ENCODE assay signal across 16 cellular contexts in the genomic region with DNA sequence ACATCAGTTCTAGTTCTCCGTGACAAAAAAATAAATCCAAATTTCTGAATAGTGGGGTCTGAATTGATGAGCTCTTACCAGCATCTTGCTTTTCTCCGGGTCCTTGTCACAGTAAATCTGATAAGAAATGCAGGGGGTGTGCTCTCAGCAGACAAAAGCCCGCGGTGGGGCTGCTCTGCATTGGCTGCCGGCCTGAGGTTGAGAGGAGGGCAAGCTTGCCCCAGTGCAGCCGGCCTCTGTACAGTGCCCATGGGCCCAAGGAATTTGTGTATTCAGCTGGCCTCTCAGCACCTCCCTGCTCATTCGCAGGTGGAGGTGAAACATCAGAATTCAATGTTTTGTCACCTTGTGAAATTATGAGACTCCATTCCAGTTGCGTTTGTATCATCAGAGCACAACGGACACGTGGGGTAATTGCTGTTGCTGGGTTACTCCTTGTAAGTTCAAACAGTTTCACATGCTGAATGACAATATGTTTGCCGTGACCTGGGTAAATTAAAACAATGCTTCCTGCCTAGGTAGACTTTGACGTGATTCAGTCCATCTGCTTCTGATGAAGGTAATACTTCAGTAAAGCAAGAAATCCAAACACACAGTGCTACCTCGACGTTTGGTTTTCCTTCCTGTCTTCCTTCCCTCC.
DNase-seq lines count a peak whose midpoint lies in the region; ATAC-seq, FAIRE-seq and TF ChIP-seq lines count a peak whose summit lies in the region.
"Had no signal": no experiment of that assay in that cellular context is flagged by ENCODE, and none has a peak within 500 bp of the region (broad histone marks: within the 10 kb centered on the region; RNA-seq: fewer than 3 reads in every experiment).

No MANE protein-coding gene starts in this region.

- no peak overlapping the region for H3K4me2 ChIP-seq in A549
- H3K4me2 ChIP-seq: smooth muscle cell had no signal

- H3K9me3 ChIP-seq in A549 (no peaks in the 10 kb centered on the region), gastrocnemius medialis (no peaks in the 10 kb centered on the region)
- H3K9me3 ChIP-seq: suprapubic skin had no signal

- H3K4me3 ChIP-seq in A549: no peak overlapping the region
- H3K4me3 ChIP-seq in gastrocnemius medialis: no peak overlapping the region
- H3K4me3 ChIP-seq: coronary artery, smooth muscle cell, suprapubic skin had no signal

- no peaks in the 10 kb centered on the region for H3K4me1 Mint-ChIP-seq in central memory CD8-positive, alpha-beta T cell
- H3K4me1 Mint-ChIP-seq: activated naive CD4-positive, alpha-beta T cell treated with anti-CD3 and anti-CD28 coated beads, Interleukin-2, amount 10 ng/mL, durations not matched to agents 7 days and 5 days had no signal

- in situ Hi-C loops in gastrocnemius medialis (cut with MboI; ENCODE audit: low sequenced_read_pairs in 4 of 4): no loop called here

- no peaks in the 10 kb centered on the region for H3K27me3 ChIP-seq in gastrocnemius medialis
- H3K27me3 ChIP-seq: foreskin keratinocyte, suprapubic skin had no signal

- 35% methylated on average over 14 of the region's 14 CpGs for WGBS in A549 (ENCODE audit: missing lambda C conversion rate)

- POLR2A ChIA-PET in A549 (lab: Yijun Ruan, JAX): no interaction called here

- peaks cover 11% of the 10 kb centered on the region for H3K27me3 Mint-ChIP-seq in central memory CD8-positive, alpha-beta T cell
- H3K27me3 Mint-ChIP-seq: activated naive CD4-positive, alpha-beta T cell treated with anti-CD3 and anti-CD28 coated beads, Interleukin-2, amount 10 ng/mL, durations not matched to agents 7 days and 5 days had no signal

- FAIRE-seq in A549 (lab: Jason Lieb, UNC): peak; percentile 39

- CTCF ChIA-PET in A549 (lab: Yijun Ruan, JAX): no interaction called here

- intact Hi-C loops in gastrocnemius medialis (cut with DNase I; ENCODE audit: low total_unique reads): no loop called here

- H3K27ac ChIP-seq in A549 (no peak overlapping the region), gastrocnemius medialis (no peak overlapping the region)
- H3K27ac ChIP-seq: C4-2B, coronary artery, foreskin keratinocyte, RWPE1, suprapubic skin had no signal

- no peak for TF ChIP-seq RAD21 in A549 (conservative IDR thresholded peaks at IDR 0.05 in 1 of 2, IDR thresholded peaks at IDR 0.05 in 1 of 2)

- no peak overlapping the region for H3K4me3 Mint-ChIP-seq in central memory CD8-positive, alpha-beta T cell
- H3K4me3 Mint-ChIP-seq: activated naive CD4-positive, alpha-beta T cell treated with anti-CD3 and anti-CD28 coated beads, Interleukin-2, amount 10 ng/mL, durations not matched to agents 7 days and 5 days had no signal

- H3K27ac Mint-ChIP-seq in central memory CD8-positive, alpha-beta T cell (ENCODE audit: low read depth): peak overlapping the region; percentile 46
- H3K27ac Mint-ChIP-seq: activated naive CD4-positive, alpha-beta T cell treated with anti-CD3 and anti-CD28 coated beads, Interleukin-2, amount 10 ng/mL, durations not matched to agents 7 days and 5 days had no signal

- DNase-seq in A549 (ENCODE audit: low read depth in 1 of 2, low spot score in 1 of 2) (no peak), NCI-H1105 treated with DMSO at 0.1 percent for 48 hours (lab: John Stamatoyannopoulos, UW) (peak; percentile 74), NCI-H345 treated with DMSO at 0.1 percent for 48 hours (lab: John Stamatoyannopoulos, UW; ENCODE audit: unreplicated experiment) (peak; percentile 28), gastrocnemius medialis (no peak)
- no peak for DNase-seq in central memory CD8-positive, alpha-beta T cell (ENCODE audit: low spot score in 2 of 2)
- DNase-seq: activated naive CD4-positive, alpha-beta T cell treated with anti-CD3 and anti-CD28 coated beads, Interleukin-2, amount 10 ng/mL, durations not matched to agents 7 days and 5 days; foreskin keratinocyte; midbrain had no signal

- no peaks in the 10 kb centered on the region for H3K9me3 Mint-ChIP-seq in central memory CD8-positive, alpha-beta T cell
- H3K9me3 Mint-ChIP-seq: activated naive CD4-positive, alpha-beta T cell treated with anti-CD3 and anti-CD28 coated beads, Interleukin-2, amount 10 ng/mL, durations not matched to agents 7 days and 5 days had no signal

- no peak for TF ChIP-seq EP300 in A549 (IDR thresholded peaks at IDR 0.05)

- TF ChIP-seq POLR2A in A549 (IDR thresholded peaks at IDR 0.05; ENCODE audit: low read length) (no peak), gastrocnemius medialis (IDR thresholded peaks at IDR 0.05) (no peak)

- H3K36me3 Mint-ChIP-seq in central memory CD8-positive, alpha-beta T cell (ENCODE audit: insufficient read depth): no peaks in the 10 kb centered on the region
- H3K36me3 Mint-ChIP-seq: activated naive CD4-positive, alpha-beta T cell treated with anti-CD3 and anti-CD28 coated beads, Interleukin-2, amount 10 ng/mL, durations not matched to agents 7 days and 5 days had no signal

- ATAC-seq in A549 (no peak), GM19324 (IDR thresholded peaks at IDR 0.05; ENCODE audit: low FRiP score, unreplicated experiment) (no peak), HG03175 (IDR thresholded peaks at IDR 0.05; ENCODE audit: unreplicated experiment) (no peak), gastrocnemius medialis (no peak), HG03354 (IDR thresholded peaks at IDR 0.05; ENCODE audit: poor library complexity, severe bottlenecking, unreplicated experiment) (no peak)
- no peak for ATAC-seq in central memory CD8-positive, alpha-beta T cell (replicated peaks; ENCODE audit: extremely low read depth, poor library complexity, severe bottlenecking)
- ATAC-seq: foreskin keratinocyte had no signal

- no peak for TF ChIP-seq CTCF in A549 (IDR thresholded peaks at IDR 0.05)
- no peak for TF ChIP-seq CTCF in gastrocnemius medialis (IDR thresholded peaks at IDR 0.05 in 4 of 5, conservative IDR thresholded peaks at IDR 0.05 in 1 of 5)

- H3K36me3 ChIP-seq in gastrocnemius medialis: no peaks in the 10 kb centered on the region
- H3K36me3 ChIP-seq: suprapubic skin had no signal

- H3K4me1 ChIP-seq in A549 (no peaks in the 10 kb centered on the region), gastrocnemius medialis (no peaks in the 10 kb centered on the region)
- H3K4me1 ChIP-seq: foreskin keratinocyte had no signal

TF ChIP-seq in A549, 52 proteins besides CTCF, POLR2A, EP300 and RAD21 (continues in another document):
- TF ChIP-seq RNF2 (IDR thresholded peaks at IDR 0.05; ENCODE audit: borderline replicate concordance, low read depth) (no peak), CBX8 (IDR thresholded peaks at IDR 0.05) (no peak), JUN (IDR thresholded peaks at IDR 0.05) (no peak), BHLHE40 (IDR thresholded peaks at IDR 0.05; ENCODE audit: low read depth, low read length) (no peak), ZSCAN20 (CRISPR knock-in tag; IDR thresholded peaks at IDR 0.05) (no peak), MAFK (IDR thresholded peaks at IDR 0.05; ENCODE audit: partially characterized antibody) (no peak), HEYL (CRISPR knock-in tag; IDR thresholded peaks at IDR 0.05) (no peak), RFX5 (IDR thresholded peaks at IDR 0.05) (no peak), PHF8 (IDR thresholded peaks at IDR 0.05; ENCODE audit: borderline replicate concordance, low read depth) (no peak), POLR2AphosphoS2 (conservative IDR thresholded peaks at IDR 0.05; ENCODE audit: low read length) (no peak), EHF (CRISPR knock-in tag; IDR thresholded peaks at IDR 0.05) (no peak), SREBF2 (IDR thresholded peaks at IDR 0.05) (no peak), SMC3 (IDR thresholded peaks at IDR 0.05) (no peak)
- TF ChIP-seq, protein P1, sequence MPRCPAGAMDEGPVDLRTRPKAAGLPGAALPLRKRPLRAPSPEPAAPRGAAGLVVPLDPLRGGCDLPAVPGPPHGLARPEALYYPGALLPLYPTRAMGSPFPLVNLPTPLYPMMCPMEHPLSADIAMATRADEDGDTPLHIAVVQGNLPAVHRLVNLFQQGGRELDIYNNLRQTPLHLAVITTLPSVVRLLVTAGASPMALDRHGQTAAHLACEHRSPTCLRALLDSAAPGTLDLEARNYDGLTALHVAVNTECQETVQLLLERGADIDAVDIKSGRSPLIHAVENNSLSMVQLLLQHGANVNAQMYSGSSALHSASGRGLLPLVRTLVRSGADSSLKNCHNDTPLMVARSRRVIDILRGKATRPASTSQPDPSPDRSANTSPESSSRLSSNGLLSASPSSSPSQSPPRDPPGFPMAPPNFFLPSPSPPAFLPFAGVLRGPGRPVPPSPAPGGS (IDR thresholded peaks at IDR 0.05): no peak
- TF ChIP-seq, protein P2, sequence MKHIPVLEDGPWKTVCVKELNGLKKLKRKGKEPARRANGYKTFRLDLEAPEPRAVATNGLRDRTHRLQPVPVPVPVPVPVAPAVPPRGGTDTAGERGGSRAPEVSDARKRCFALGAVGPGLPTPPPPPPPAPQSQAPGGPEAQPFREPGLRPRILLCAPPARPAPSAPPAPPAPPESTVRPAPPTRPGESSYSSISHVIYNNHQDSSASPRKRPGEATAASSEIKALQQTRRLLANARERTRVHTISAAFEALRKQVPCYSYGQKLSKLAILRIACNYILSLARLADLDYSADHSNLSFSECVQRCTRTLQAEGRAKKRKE (CRISPR knock-in tag; IDR thresholded peaks at IDR 0.05; ENCODE audit: low read depth): no peak
- TF ChIP-seq, protein P3, sequence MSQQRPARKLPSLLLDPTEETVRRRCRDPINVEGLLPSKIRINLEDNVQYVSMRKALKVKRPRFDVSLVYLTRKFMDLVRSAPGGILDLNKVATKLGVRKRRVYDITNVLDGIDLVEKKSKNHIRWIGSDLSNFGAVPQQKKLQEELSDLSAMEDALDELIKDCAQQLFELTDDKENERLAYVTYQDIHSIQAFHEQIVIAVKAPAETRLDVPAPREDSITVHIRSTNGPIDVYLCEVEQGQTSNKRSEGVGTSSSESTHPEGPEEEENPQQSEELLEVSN (IDR thresholded peaks at IDR 0.05; ENCODE audit: borderline replicate concordance, low read depth): no peak
- TF ChIP-seq, protein P4, sequence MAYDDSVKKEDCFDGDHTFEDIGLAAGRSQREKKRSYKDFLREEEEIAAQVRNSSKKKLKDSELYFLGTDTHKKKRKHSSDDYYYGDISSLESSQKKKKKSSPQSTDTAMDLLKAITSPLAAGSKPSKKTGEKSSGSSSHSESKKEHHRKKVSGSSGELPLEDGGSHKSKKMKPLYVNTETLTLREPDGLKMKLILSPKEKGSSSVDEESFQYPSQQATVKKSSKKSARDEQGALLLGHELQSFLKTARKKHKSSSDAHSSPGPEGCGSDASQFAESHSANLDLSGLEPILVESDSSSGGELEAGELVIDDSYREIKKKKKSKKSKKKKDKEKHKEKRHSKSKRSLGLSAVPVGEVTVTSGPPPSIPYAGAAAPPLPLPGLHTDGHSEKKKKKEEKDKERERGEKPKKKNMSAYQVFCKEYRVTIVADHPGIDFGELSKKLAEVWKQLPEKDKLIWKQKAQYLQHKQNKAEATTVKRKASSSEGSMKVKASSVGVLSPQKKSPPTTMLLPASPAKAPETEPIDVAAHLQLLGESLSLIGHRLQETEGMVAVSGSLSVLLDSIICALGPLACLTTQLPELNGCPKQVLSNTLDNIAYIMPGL (CRISPR knock-in tag; IDR thresholded peaks at IDR 0.05; ENCODE audit: borderline replicate concordance): no peak

Comparison
In these comparisons a context has a peak if more than half of its experiments do, and no peak if none do; other contexts are left out.
1. DNase-seq: peak in NCI-H1105 treated with DMSO at 0.1 percent for 48 hours (single experiment) and NCI-H345 treated with DMSO at 0.1 percent for 48 hours (single experiment); none in A549 (0 of 2), central memory CD8-positive, alpha-beta T cell (0 of 2) and gastrocnemius medialis (0 of 2).